ENCODE assay signal across 16 cellular contexts in the genomic region with DNA sequence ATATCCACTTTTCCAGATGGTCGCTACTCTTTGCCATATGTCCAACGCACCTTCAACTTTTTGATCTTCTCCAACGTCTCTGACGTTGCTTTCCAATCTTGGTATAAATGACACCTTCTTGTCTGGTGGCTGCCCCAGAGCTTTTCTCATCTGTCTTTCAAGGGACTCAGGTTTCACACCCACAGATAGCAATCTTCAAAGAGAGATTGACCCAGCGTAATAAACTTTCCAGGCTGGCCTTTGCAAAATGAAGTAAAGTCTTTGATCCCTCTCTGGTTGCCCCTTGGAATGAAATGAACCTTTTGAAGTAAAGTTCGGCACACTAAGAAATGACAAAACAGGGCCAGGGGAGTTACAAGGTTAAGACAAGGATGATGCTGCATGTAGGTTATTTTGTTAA.
DNase-seq lines count a peak whose midpoint lies in the region; ATAC-seq, FAIRE-seq and TF ChIP-seq lines count a peak whose summit lies in the region.
"Had no signal": no experiment of that assay in that cellular context is flagged by ENCODE, and none has a peak within 500 bp of the region (broad histone marks: within the 10 kb centered on the region; RNA-seq: fewer than 3 reads in every experiment).

No MANE protein-coding gene starts in this region.

- TF ChIP-seq EP300 in HepG2 (IDR thresholded peaks at IDR 0.05; ENCODE audit: low read depth in 2 of 2, low read length in 2 of 2): no peak
- no peak for TF ChIP-seq EP300 in HepG2 (CRISPR knock-in tag; IDR thresholded peaks at IDR 0.05; ENCODE audit: borderline replicate concordance)

- H3K4me2 ChIP-seq in HepG2 (ENCODE audit: low read depth, low read length): no peak overlapping the region
- no peak overlapping the region for H3K4me2 ChIP-seq in OCI-LY3 (ENCODE audit: low read length)
- H3K4me2 ChIP-seq: A549, BLaER1, GM23338 had no signal

- H3K27ac ChIP-seq in HepG2 (ENCODE audit: extremely low read length, insufficient read depth, low read length) (no peak overlapping the region), right lobe of liver (no peak overlapping the region), OCI-LY3 (ENCODE audit: low read length) (no peak overlapping the region)
- H3K27ac ChIP-seq: 22Rv1, BLaER1 had no signal

- in situ Hi-C loops in HepG2 (cut with HindIII; ENCODE audit: extremely low pct_ligation_motif_present, low pct_unique_long_range_greater_than_20kb): no loop called here

- H3K79me2 ChIP-seq in HepG2 (ENCODE audit: insufficient read depth, low read length): no peaks in the 10 kb centered on the region
- no peaks in the 10 kb centered on the region for H3K79me2 ChIP-seq in OCI-LY3 (ENCODE audit: low read length)

- H3K4me1 ChIP-seq in HepG2 (ENCODE audit: insufficient read depth, low read length): no peaks in the 10 kb centered on the region
- H3K4me1 ChIP-seq in right lobe of liver: no peaks in the 10 kb centered on the region
- peaks cover 37% of the 10 kb centered on the region for H3K4me1 ChIP-seq in OCI-LY3 (ENCODE audit: low read length)
- H3K4me1 ChIP-seq: A549, BLaER1 had no signal

- DNase-seq in HepG2 (ENCODE audit: low spot score) (no peak), right lobe of liver (no peak), left kidney (ENCODE audit: low read depth, low spot score) (peak; percentile 41), DMS153 treated with DMSO at 0.1 percent for 48 hours (lab: John Stamatoyannopoulos, UW; ENCODE audit: unreplicated experiment) (no peak), epidermal melanocyte (ENCODE audit: insufficient read length, low spot score) (no peak)
- no peak for DNase-seq in stimulated activated CD4-positive, alpha-beta T cell treated with anti-CD3 and anti-CD28 coated beads, Interleukin-2, amount 100 ng/mL, for 24 hours
- DNase-seq: Calu3; CD4-positive, alpha-beta memory T cell; HFFc6 had no signal

- no peak for TF ChIP-seq POLR2A in HepG2 (IDR thresholded peaks at IDR 0.05; ENCODE audit: insufficient read depth in 1 of 2, low read depth in 2 of 2, low read length in 2 of 2)
- no peak for TF ChIP-seq POLR2A in right lobe of liver (IDR thresholded peaks at IDR 0.05)

- no peak overlapping the region for H3K4me3 ChIP-seq in HepG2 (replicated peaks in 1 of 3; ENCODE audit: insufficient read depth in 1 of 3, low read depth in 2 of 3, low read length in 3 of 3)
- H3K4me3 ChIP-seq in right lobe of liver: no peak overlapping the region
- no peak overlapping the region for H3K4me3 ChIP-seq in OCI-LY3 (ENCODE audit: low read length)
- H3K4me3 ChIP-seq: A549, BLaER1, GM23338 had no signal

- no peak for TF ChIP-seq RAD21 in HepG2 (CRISPR knock-in tag; IDR thresholded peaks at IDR 0.05)

- FAIRE-seq in HepG2 (lab: Jason Lieb, UNC): no peak
- FAIRE-seq: A549, G401.6, H54 had no signal

- BruUV-seq in HepG2 (replicated peaks; lab: Mats Ljungman, UMichigan): no TSS peak

- H3K27me3 ChIP-seq in HepG2 (ENCODE audit: control insufficient read depth in 1 of 2, insufficient read depth in 2 of 2, low read length in 2 of 2) (no peaks in the 10 kb centered on the region), right lobe of liver (no peaks in the 10 kb centered on the region), OCI-LY3 (ENCODE audit: low read depth, low read length) (no peaks in the 10 kb centered on the region)
- H3K27me3 ChIP-seq: BLaER1 had no signal

- ATAC-seq in HepG2 (no peak), right lobe of liver (no peak)
- ATAC-seq: A549, GM23338 had no signal

- POLR2A ChIA-PET in HepG2 (lab: Yijun Ruan, JAX): no interaction called here

- H3K9me3 ChIP-seq in HepG2 (ENCODE audit: low read length): no peaks in the 10 kb centered on the region
- H3K9me3 ChIP-seq in right lobe of liver: no peaks in the 10 kb centered on the region
- no peaks in the 10 kb centered on the region for H3K9me3 ChIP-seq in OCI-LY3 (ENCODE audit: insufficient read depth, low read length)
- H3K9me3 ChIP-seq: A549, BLaER1 had no signal

- TF ChIP-seq CTCF in HepG2 (CRISPR knock-in tag; IDR thresholded peaks at IDR 0.05): no peak
- no peak for TF ChIP-seq CTCF in right lobe of liver (IDR thresholded peaks at IDR 0.05)
- TF ChIP-seq CTCF in OCI-LY3 (IDR thresholded peaks at IDR 0.05; ENCODE audit: low read depth, low read length): no peak

- H4K20me1 ChIP-seq in HepG2 (ENCODE audit: insufficient read depth, low read length) (no peaks in the 10 kb centered on the region), OCI-LY3 (ENCODE audit: insufficient read depth, low read length) (no peaks in the 10 kb centered on the region)
- H4K20me1 ChIP-seq: BLaER1 had no signal

- H3K36me3 ChIP-seq in HepG2 (replicated peaks in 1 of 2; ENCODE audit: control insufficient read depth in 1 of 2, insufficient read depth in 2 of 2, low read length in 2 of 2): no peaks in the 10 kb centered on the region
- H3K36me3 ChIP-seq in right lobe of liver: no peaks in the 10 kb centered on the region
- no peaks in the 10 kb centered on the region for H3K36me3 ChIP-seq in OCI-LY3 (replicated peaks; ENCODE audit: low read depth, low read length)
- H3K36me3 ChIP-seq: BLaER1 had no signal

- intact Hi-C loops in HepG2 (cut with micrococcal nuclease; ENCODE audit: unreplicated experiment): loop anchor here (1.0 kb wide), 1 partner anchor 691 kb away; no protein-coding TSS in a partner anchor
- intact Hi-C loops in right lobe of liver (cut with DNase I): no loop called here

- CTCF ChIA-PET in HepG2 (lab: Yijun Ruan, JAX; ENCODE audit: low intra/inter-chr PET ratio, low total read pairs): no interaction called here

- H3K9ac ChIP-seq in HepG2 (ENCODE audit: insufficient read depth, low read depth, low read length) (no peak overlapping the region), OCI-LY3 (ENCODE audit: low read length) (no peak overlapping the region)
- H3K9ac ChIP-seq: BLaER1 had no signal

- WGBS in HepG2 (ENCODE audit: low lambda C conversion rate): 4% methylated on average over 6 of the region's 6 CpGs
- 20% methylated on average over 5 of the region's 6 CpGs for WGBS in right lobe of liver (ENCODE audit: insufficient coverage, low coverage, low lambda C conversion rate, missing lambda C conversion rate)

- H2AFZ ChIP-seq in HepG2 (ENCODE audit: low read length) (no peak overlapping the region), OCI-LY3 (ENCODE audit: low read depth, low read length) (peak overlapping the region; percentile 34; the same call in 1 of the 2 replicates)

TF ChIP-seq in HepG2, 621 proteins besides CTCF, POLR2A, EP300 and RAD21:
- TF ChIP-seq TGIF2 (CRISPR knock-in tag; IDR thresholded peaks at IDR 0.05): no peak
- TF ChIP-seq HNRNPK (IDR thresholded peaks at IDR 0.05; ENCODE audit: low read depth, low read length, poor library complexity, severe bottlenecking): peak; percentile 11
